In genomic region chr7:131896189-131896855, GRCh38 we compare ENCODE assay signal across 1 cellular context.
TF ChIP-seq lines count a peak whose summit lies in the region.

No MANE protein-coding gene starts in this region.

TF ChIP-seq in GM23338, 12 proteins besides CTCF, POLR2A, EP300 and RAD21:
- TF ChIP-seq NANOG (IDR thresholded peaks at IDR 0.05; ENCODE audit: borderline replicate concordance) (peak; percentile 95), EZH2phosphoT487 (IDR thresholded peaks at IDR 0.05; ENCODE audit: unreplicated experiment) (no peak)
TF ChIP-seq in GM23338: peak in this region for 1.
